ENCODE assay signal across 21 cellular contexts in the genomic region with DNA sequence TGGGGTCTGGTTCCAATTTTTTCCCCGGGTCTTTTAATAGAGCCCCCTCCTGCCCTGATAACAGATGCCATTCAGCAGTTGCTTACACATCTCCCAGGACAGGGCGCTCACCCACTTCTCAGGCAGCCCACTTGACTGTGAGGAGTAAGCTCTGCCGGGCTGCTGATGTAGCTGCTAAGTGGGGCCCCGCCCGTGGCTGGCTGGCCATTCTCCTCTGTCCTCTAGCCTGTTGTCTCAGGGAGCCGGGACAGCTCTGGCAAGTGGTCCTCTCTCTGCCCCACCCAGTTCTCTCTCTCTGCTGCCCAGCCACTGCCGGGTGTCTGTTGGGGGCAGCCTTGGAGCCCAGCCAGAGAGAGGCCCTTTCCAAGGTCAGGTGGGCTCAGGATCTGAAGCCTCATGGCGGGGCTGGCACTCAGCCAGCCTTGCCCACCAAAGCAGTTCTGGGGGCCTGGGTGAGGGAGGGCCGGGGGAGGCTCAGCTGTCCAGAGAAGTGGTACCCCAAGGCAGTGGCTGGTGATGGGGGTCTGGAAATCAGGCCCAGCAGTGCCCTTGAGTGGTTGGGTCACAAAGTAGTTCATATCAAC. TPM values are rescaled to one million over a fixed set of nuclear protein-coding genes. Genes with fewer than 3 reads are reported as not detected.
DNase-seq lines count a peak whose midpoint lies in the region; ATAC-seq, FAIRE-seq and TF ChIP-seq lines count a peak whose summit lies in the region.
"Had no signal": no experiment of that assay in that cellular context is flagged by ENCODE, and none has a peak within 500 bp of the region (broad histone marks: within the 10 kb centered on the region; RNA-seq: fewer than 3 reads in every experiment).

No MANE protein-coding gene starts in this region.

- WGBS in heart left ventricle, 4 donors, result 31 to 43% (median 41%) methylated on average over 3 to 9 of the region's 9 CpGs

- intact Hi-C loops in heart left ventricle (cut with DNase I) (no loop called here), left ventricle myocardium superior (cut with micrococcal nuclease) (no loop called here), kidney (cut with DNase I) (no loop called here)

- H3K27ac ChIP-seq in heart left ventricle (peak overlapping the region in 10 of 12 donors; percentile 18 to 77 (median 62)), HEK293 (ENCODE audit: extremely low read depth, low read depth, low read length) (no peak overlapping the region), kidney (ENCODE audit: low read depth in 2 of 2, low read length in 2 of 2) (no peak overlapping the region)
- H3K27ac ChIP-seq: BLaER1 had no signal

- no peak overlapping the region for H3K9ac ChIP-seq in kidney (ENCODE audit: low read length in 2 of 2)
- H3K9ac ChIP-seq: BLaER1 had no signal

- POLR2A ChIA-PET in HEK293 (lab: Yijun Ruan, JAX), result interaction anchor here (0.5 kb wide), 1 partner anchor 248 kb away, joined by 9 read pairs; no protein-coding TSS in a partner anchor

- H3K27me3 ChIP-seq in heart left ventricle, result peaks cover 0 to 21% (median 0%) of the 10 kb centered on the region in 9 donors

- no peaks in the 10 kb centered on the region for H3K36me3 ChIP-seq in heart left ventricle
- H3K36me3 ChIP-seq in HEK293 (ENCODE audit: control insufficient read depth in 2 of 2, insufficient read depth in 1 of 2, low read length in 2 of 2), result no peaks in the 10 kb centered on the region
- no peaks in the 10 kb centered on the region for H3K36me3 ChIP-seq in kidney (ENCODE audit: control insufficient read depth in 1 of 2, insufficient read depth in 2 of 2, low read length in 2 of 2)
- H3K36me3 ChIP-seq: BLaER1 had no signal

- DNase-seq in heart left ventricle (peak in 1 of 5 donors; percentile 56), left ventricle myocardium superior (no peak), AG20443 (ENCODE audit: low spot score) (peak; percentile 51), kidney (peak; percentile 57), SW480 (ENCODE audit: low spot score) (no peak), osteocyte (ENCODE audit: extremely low spot score, unreplicated experiment) (no peak)
- DNase-seq: ACHN; CD4-positive, alpha-beta memory T cell; DMS153; DND-41; EL; GOT3; H7 had no signal

- TF ChIP-seq CTCF in heart left ventricle (IDR thresholded peaks at IDR 0.05) (no peak), HEK293 (tag by site-specific recombination; IDR thresholded peaks at IDR 0.05) (no peak), kidney (IDR thresholded peaks at IDR 0.05; ENCODE audit: borderline replicate concordance, extremely low read depth, insufficient read depth) (no peak), osteocyte (IDR thresholded peaks at IDR 0.05) (no peak)

- TF ChIP-seq POLR2A in heart left ventricle (IDR thresholded peaks at IDR 0.05), result no peak

- H3K27ac Mint-ChIP-seq in osteocyte (ENCODE audit: unreplicated experiment), result no peak overlapping the region
- H3K27ac Mint-ChIP-seq: CD14-positive monocyte; CD4-positive, alpha-beta memory T cell had no signal

- H3K9me3 ChIP-seq in heart left ventricle (no peaks in the 10 kb centered on the region), HEK293 (ENCODE audit: control insufficient read depth, insufficient read depth, low read depth, low read length) (no peaks in the 10 kb centered on the region), kidney (ENCODE audit: control insufficient read depth in 1 of 2, low read length in 2 of 2) (no peaks in the 10 kb centered on the region)
- H3K9me3 ChIP-seq: BLaER1 had no signal

- no peak overlapping the region for H3K4me3 Mint-ChIP-seq in osteocyte (ENCODE audit: unreplicated experiment)
- H3K4me3 Mint-ChIP-seq: CD14-positive monocyte; CD4-positive, alpha-beta memory T cell had no signal

- CTCF ChIA-PET in HEK293 (lab: Yijun Ruan, JAX), result interaction anchor here (1.0 to 1.1 kb wide), 2 partner anchors 11 to 394 kb away, joined by 4 read pairs; no protein-coding TSS in a partner anchor

- no peaks in the 10 kb centered on the region for H3K4me1 Mint-ChIP-seq in osteocyte (ENCODE audit: unreplicated experiment)
- H3K4me1 Mint-ChIP-seq: CD14-positive monocyte; CD4-positive, alpha-beta memory T cell had no signal

- peaks cover 34% of the 10 kb centered on the region for H3K27me3 Mint-ChIP-seq in osteocyte (ENCODE audit: unreplicated experiment)

- no peaks in the 10 kb centered on the region for H3K36me3 Mint-ChIP-seq in osteocyte (ENCODE audit: unreplicated experiment)
- H3K36me3 Mint-ChIP-seq: CD14-positive monocyte; CD4-positive, alpha-beta memory T cell had no signal

- H3K4me3 ChIP-seq in heart left ventricle (no peak overlapping the region), HEK293 (ENCODE audit: low read depth, low read length) (no peak overlapping the region), kidney (ENCODE audit: low read length in 2 of 2) (no peak overlapping the region)
- H3K4me3 ChIP-seq: BLaER1, GM12878 had no signal

- H3K9me3 Mint-ChIP-seq in osteocyte (ENCODE audit: unreplicated experiment), result no peaks in the 10 kb centered on the region
- H3K9me3 Mint-ChIP-seq: CD14-positive monocyte had no signal

- FAIRE-seq in kidney (lab: Jason Lieb, UNC), result no peak
- FAIRE-seq: A204.1, GM12878 had no signal

- peaks cover 0 to 63% (median 16%) of the 10 kb centered on the region in 12 donors for H3K4me1 ChIP-seq in heart left ventricle
- H3K4me1 ChIP-seq in HEK293 (ENCODE audit: control insufficient read depth, insufficient read depth, low read length), result no peaks in the 10 kb centered on the region
- H3K4me1 ChIP-seq in kidney (ENCODE audit: control insufficient read depth in 1 of 2, insufficient read depth in 1 of 2, low read depth in 1 of 2, low read length in 2 of 2), result no peaks in the 10 kb centered on the region

- ATAC-seq in heart left ventricle (no peak), left ventricle myocardium superior (no peak), HG02870 (IDR thresholded peaks at IDR 0.05; ENCODE audit: unreplicated experiment) (no peak)
- ATAC-seq: GM12878, HCT116 had no signal

TF ChIP-seq in HEK293, 187 proteins besides CTCF, POLR2A, EP300 and RAD21 (continues in another document):
- no peak for TF ChIP-seq ZNF639 (tag by site-specific recombination; IDR thresholded peaks at IDR 0.05)
- TF ChIP-seq ZNF354C (tag by site-specific recombination; IDR thresholded peaks at IDR 0.05; ENCODE audit: borderline replicate concordance, low read depth), result no peak
- TF ChIP-seq ZSCAN18 (tag by site-specific recombination; IDR thresholded peaks at IDR 0.05), result no peak
- TF ChIP-seq ZNF510 (tag by site-specific recombination; IDR thresholded peaks at IDR 0.05; ENCODE audit: insufficient replicate concordance), result no peak
- TF ChIP-seq ZBTB6 (tag by site-specific recombination; IDR thresholded peaks at IDR 0.05), result no peak
- TF ChIP-seq ZNF48 (tag by site-specific recombination; IDR thresholded peaks at IDR 0.05), result no peak
- TF ChIP-seq SP2 (tag by site-specific recombination; IDR thresholded peaks at IDR 0.05), result no peak
- no peak for TF ChIP-seq ZNF585B (tag by site-specific recombination; IDR thresholded peaks at IDR 0.05)
- no peak for TF ChIP-seq ZNF777 (tag by site-specific recombination; IDR thresholded peaks at IDR 0.05; ENCODE audit: borderline replicate concordance)
- 0 out of 2 replicates have a peak, but pooled peaks have one; percentile 33 for TF ChIP-seq GLIS2 (tag by site-specific recombination; IDR thresholded peaks at IDR 0.05)
- TF ChIP-seq ZNF202 (tag by site-specific recombination; IDR thresholded peaks at IDR 0.05; ENCODE audit: borderline replicate concordance), result no peak
- TF ChIP-seq ZBTB48 (tag by site-specific recombination; IDR thresholded peaks at IDR 0.05), result no peak

RNA-seq across cellular contexts. Expression of gene KCNJ4, which starts 8.9 kb away (rescaled TPM):
- 10 to 100 TPM; 14.5 to 85.5 (median 39.7) TPM for total RNA-seq in heart left ventricle
- 10 to 100 TPM; 20.3 to 57.9 TPM for polyA plus RNA-seq in heart left ventricle
- 20.5 TPM for total RNA-seq in left ventricle myocardium superior
- total RNA-seq in kidney, result 0.13 TPM
- polyA plus RNA-seq in kidney (ENCODE audit: insufficient read depth, low read depth, low replicate concordance), result not detected
- 0.43 and 0.57 TPM in 2 replicates for total RNA-seq in osteocyte
- total RNA-seq: CD4-positive, alpha-beta memory T cell; GM12878; HT-29 had no signal
- polyA plus RNA-seq: CD14-positive monocyte; CD4-positive, alpha-beta memory T cell; GM12878 had no signal

RNA-seq across cellular contexts. Expression of gene KDELR3, which starts 21.8 kb away (rescaled TPM):
- 10 to 100 TPM in 4 of 9 donors, 1 to 10 TPM in 5; 4.4 to 15.5 (median 8.5) TPM for total RNA-seq in heart left ventricle
- 10 to 100 TPM in 1 of 2 donors, 1 to 10 TPM in 1; 7.8 to 10.5 TPM for polyA plus RNA-seq in heart left ventricle
- 4.2 TPM for total RNA-seq in left ventricle myocardium superior
- total RNA-seq in kidney, result 16.7 TPM
- polyA plus RNA-seq in kidney (ENCODE audit: insufficient read depth, low read depth, low replicate concordance), result 11.4 TPM
- 39.3 and 49.3 TPM in 2 replicates for total RNA-seq in osteocyte
- total RNA-seq: CD4-positive, alpha-beta memory T cell had no signal
- polyA plus RNA-seq: CD14-positive monocyte had no signal

Comparison
In these comparisons a context has a peak if more than half of its experiments do, and no peak if none do; other contexts are left out.
1. DNase-seq: peak in AG20443 (single experiment) and kidney (single experiment); none in left ventricle myocardium superior (single experiment), SW480 (single experiment) and osteocyte (single experiment).
2. H3K27ac ChIP-seq: peak in heart left ventricle (10 of 12); none in HEK293 (single experiment) and kidney (0 of 2).